Comparison of ENCODE assay signal across 1 cellular context in the genomic region with DNA sequence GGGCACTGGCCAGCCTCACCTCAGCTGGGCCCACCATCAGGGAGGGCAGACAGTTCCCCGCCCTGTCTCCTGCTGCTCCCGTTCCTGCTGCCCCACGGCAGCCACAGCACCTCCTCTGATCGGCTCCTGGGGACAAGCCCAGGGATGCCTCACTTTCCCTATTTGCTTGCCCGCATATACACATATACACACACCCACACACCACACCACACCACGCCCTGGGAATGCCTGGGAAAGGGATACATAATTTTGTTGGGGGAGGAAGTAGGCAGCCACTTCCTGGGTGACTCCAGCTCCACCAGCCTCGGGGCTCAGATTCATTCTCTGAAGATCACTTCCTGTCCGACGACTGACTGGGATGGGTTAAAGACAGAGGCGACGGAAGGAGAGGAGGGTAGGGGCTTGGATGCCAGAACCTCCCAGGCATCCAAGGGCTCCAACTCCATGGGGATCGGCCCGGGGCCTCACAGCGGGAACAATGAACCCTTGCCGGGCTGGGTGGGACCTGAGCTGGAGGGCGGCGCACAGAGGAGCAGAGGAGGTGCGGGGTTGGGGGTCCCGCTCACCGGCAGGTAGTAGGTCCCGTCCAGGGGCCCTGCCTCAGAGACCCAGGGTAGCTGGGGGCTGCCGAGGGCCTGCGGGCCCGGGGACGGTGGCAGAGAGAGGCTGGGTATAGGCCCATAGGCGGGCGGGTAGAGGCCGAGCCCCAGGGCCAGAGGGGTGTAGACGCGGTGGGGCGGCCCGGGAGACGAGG.
TF ChIP-seq lines count a peak whose summit lies in the region.

No MANE protein-coding gene starts in this region.

TF ChIP-seq in endothelial cell of umbilical vein, 7 proteins besides CTCF, POLR2A, EP300 and RAD21:
- no peak for TF ChIP-seq EZH2 (IDR thresholded peaks at IDR 0.05; ENCODE audit: borderline replicate concordance, low read depth, low read length, severe bottlenecking)
